In genomic region chr6:31739639-31740396, GRCh38 we compare ENCODE assay signal across 8 cellular contexts. TPM values are rescaled to one million over a fixed set of nuclear protein-coding genes. Genes with fewer than 3 reads are reported as not detected.
DNase-seq lines count a peak whose midpoint lies in the region; ATAC-seq, FAIRE-seq and TF ChIP-seq lines count a peak whose summit lies in the region.

Gene MSH5, plus strand, starts transcription at chr6:31740005. Its CDS starts 462 bp downstream, at chr6:31740467.

- H2BK12ac ChIP-seq in H1 (ENCODE audit: low read depth, low read length): peak within 1 kb of the TSS; percentile 88
- peak within 1 kb of the TSS; percentile 92 to 99 for H2BK12ac ChIP-seq in mesenchymal stem cell (ENCODE audit: low read length in 2 of 2)

- H4K8ac ChIP-seq in H1 (ENCODE audit: extremely low read depth, insufficient read depth, low read length) (peak within 1 kb of the TSS; percentile 98; the same call in 1 of the 2 replicates), mesenchymal stem cell (ENCODE audit: low read length) (peak within 1 kb of the TSS; percentile 83)

- peaks cover 0 to 17% of the 10 kb centered on the region in 2 experiments; a peak in 2 of 4 replicates for H3K79me2 ChIP-seq in H1 (ENCODE audit: control insufficient read depth in 1 of 2, insufficient read depth in 2 of 2, low read length in 2 of 2)

- H3K23me2 ChIP-seq in H1 (ENCODE audit: low read depth, low read length): peaks cover 19% of the 10 kb centered on the region

- H4K5ac ChIP-seq in H1 (ENCODE audit: insufficient read length, low read depth, low read length): peak within 1 kb of the TSS; percentile 77

- TF ChIP-seq CTCF in H1 (IDR thresholded peaks at IDR 0.05; ENCODE audit: control extremely low read depth in 1 of 3, insufficient read depth in 1 of 3, low read depth in 1 of 3, low read length in 3 of 3): no peak

- no peak for TF ChIP-seq RAD21 in H1 (IDR thresholded peaks at IDR 0.05 in 1 of 2, conservative IDR thresholded peaks at IDR 0.05 in 1 of 2; ENCODE audit: low read depth in 2 of 2, low read length in 2 of 2)

- H3K18ac ChIP-seq in H1 (ENCODE audit: extremely low read depth, low read length) (peak within 1 kb of the TSS; percentile 98), mesenchymal stem cell (ENCODE audit: low read depth in 1 of 2, low read length in 2 of 2) (peak within 1 kb of the TSS; percentile 70 to 86)

- H3K23ac ChIP-seq in H1 (ENCODE audit: insufficient read length) (no peak within 1 kb of the TSS), mesenchymal stem cell (ENCODE audit: low read length in 2 of 2) (peak within 1 kb of the TSS in 1 of 2 experiments; percentile 96)

- H3K4me2 ChIP-seq in H1 (ENCODE audit: insufficient read depth in 1 of 2, low read depth in 2 of 2, low read length in 2 of 2) (peak within 1 kb of the TSS; percentile 86 to 99), mesenchymal stem cell (ENCODE audit: low read length, poor library complexity, severe bottlenecking) (peak within 1 kb of the TSS; percentile 62)

- peak; percentile 61 for ATAC-seq in GM19467 (IDR thresholded peaks at IDR 0.05; ENCODE audit: unreplicated experiment)

- H3K27me3 ChIP-seq in H1 (replicated peaks in 1 of 4; ENCODE audit: control insufficient read depth in 3 of 4, extremely low read depth in 1 of 4, insufficient read depth in 3 of 4, low read length in 3 of 4): no peaks in the 10 kb centered on the region
- no peaks in the 10 kb centered on the region for H3K27me3 ChIP-seq in mesenchymal stem cell (ENCODE audit: control insufficient read depth in 1 of 2, insufficient read depth in 1 of 2, low read length in 2 of 2)

- peak within 1 kb of the TSS; percentile 75; the same call in 1 of the 2 replicates for H2BK20ac ChIP-seq in H1 (ENCODE audit: low read length)

- peak in 1 of 2 experiments; percentile 35; a peak in 1 of 3 replicates for TF ChIP-seq EP300 in H1 (IDR thresholded peaks at IDR 0.05; ENCODE audit: borderline replicate concordance in 1 of 2, low read depth in 2 of 2, low read length in 2 of 2)

- H4K91ac ChIP-seq in H1 (replicated peaks; ENCODE audit: insufficient read length, low read length) (peak within 1 kb of the TSS; percentile 75), mesenchymal stem cell (ENCODE audit: low read length) (peak within 1 kb of the TSS; percentile 58)

- H2AK5ac ChIP-seq in H1 (ENCODE audit: low read depth, low read length): peak within 1 kb of the TSS; percentile 68
- H2AK5ac ChIP-seq in mesenchymal stem cell (ENCODE audit: low read length, severe bottlenecking): no peak within 1 kb of the TSS

- CTCF ChIA-PET in H1 (lab: Charles Lee; ENCODE audit: partially characterized antibody): interaction anchor here (0.5 to 5.9 kb wide), 16 partner anchors 9 to 90 kb away, joined by 3 to 52 read pairs (median 5); partner anchors contain the start of genes ABHD16A, DDAH2, MPIG6B and VARS1

- peaks cover 0 to 12% (median 0%) of the 10 kb centered on the region in 4 experiments; a peak in 3 of 8 replicates for H3K36me3 ChIP-seq in H1 (ENCODE audit: control insufficient read depth in 2 of 4, insufficient read depth in 4 of 4, low read length in 3 of 4)
- peaks cover 0 to 29% of the 10 kb centered on the region in 2 experiments for H3K36me3 ChIP-seq in mesenchymal stem cell (ENCODE audit: control insufficient read depth in 1 of 2, insufficient read depth in 2 of 2, low read depth in 1 of 2, low read length in 2 of 2)

- H3K9ac ChIP-seq in H1 (replicated peaks in 1 of 4; ENCODE audit: extremely low read depth in 1 of 4, low read depth in 3 of 4, low read length in 3 of 4) (peak within 1 kb of the TSS; percentile 70 to 96 (median 92)), mesenchymal stem cell (ENCODE audit: low read length) (peak within 1 kb of the TSS; percentile 100)

- FAIRE-seq in H1 (lab: Jason Lieb, UNC): no peak

- peak within 1 kb of the TSS; percentile 98 for H2BK5ac ChIP-seq in H1 (ENCODE audit: low read depth, low read length)
- H2BK5ac ChIP-seq in mesenchymal stem cell (ENCODE audit: low read depth, low read length, poor library complexity, severe bottlenecking): peak within 1 kb of the TSS; percentile 22

- H3K9me3 ChIP-seq in H1 (ENCODE audit: insufficient read depth in 2 of 2, low read depth in 1 of 2, low read length in 1 of 2) (no peaks in the 10 kb centered on the region; a peak in 1 of 4 replicates), mesenchymal stem cell (ENCODE audit: control insufficient read depth, low read length) (no peaks in the 10 kb centered on the region)

- POLR2A ChIA-PET in H1 (lab: Charles Lee; ENCODE audit: partially characterized antibody): interaction anchor here (0.7 to 8.7 kb wide), 46 partner anchors 9 to 388 kb away, joined by 3 to 73 read pairs (median 8); partner anchors contain the start of genes ABHD16A, APOM, ATF6B and ATP6V1G2

- H3K4ac ChIP-seq in H1 (replicated peaks; ENCODE audit: insufficient read length, low read depth, low read length) (peak within 1 kb of the TSS; percentile 88), mesenchymal stem cell (ENCODE audit: low read depth in 1 of 2, low read length in 2 of 2) (peak within 1 kb of the TSS; percentile 68 to 81)

- H3K4me3 ChIP-seq in H1 (ENCODE audit: extremely low read depth in 1 of 4, insufficient read depth in 2 of 4, low read depth in 3 of 4, low read length in 4 of 4) (peak within 1 kb of the TSS; percentile 36 to 65 (median 47)), mesenchymal stem cell (ENCODE audit: insufficient read depth in 1 of 2, low read depth in 1 of 2, low read length in 2 of 2) (peak within 1 kb of the TSS; percentile 62 to 95)

- WGBS in H1 (ENCODE audit: extremely low coverage in 1 of 2, insufficient coverage in 1 of 2, insufficient read length in 1 of 2, insufficient replicate concordance in 2 of 2, low coverage in 1 of 2, low lambda C conversion rate in 2 of 2, missing lambda C conversion rate in 1 of 2), 2 experiments: 4% methylated on average over 56 of the region's 58 CpGs; no CpG with 5 or more reads in 1 of the 2 experiments
- WGBS in mesenchymal stem cell: 3% methylated on average over 36 of the region's 58 CpGs

- H3K14ac ChIP-seq in H1 (ENCODE audit: insufficient read length) (peak within 1 kb of the TSS; percentile 2), mesenchymal stem cell (ENCODE audit: low read length in 2 of 2) (peak within 1 kb of the TSS in 1 of 2 experiments; percentile 93)

- H3K79me1 ChIP-seq in H1 (ENCODE audit: low read depth, low read length) (no peaks in the 10 kb centered on the region), mesenchymal stem cell (replicated peaks; ENCODE audit: low read length, poor library complexity, severe bottlenecking) (peaks cover 2% of the 10 kb centered on the region)

- peak in 1 of 2 experiments; percentile 90; a peak in 2 of 3 replicates for TF ChIP-seq POLR2A in H1 (IDR thresholded peaks at IDR 0.05; ENCODE audit: control extremely low read depth in 1 of 2, low read depth in 2 of 2, low read length in 2 of 2)

- peak; percentile 99 for DNase-seq in CMK (ENCODE audit: low read depth)
- peak; percentile 99 for DNase-seq in HS-27A (ENCODE audit: low read depth)
- DNase-seq in NOMO-1 treated with DMSO at 0.1 percent for 48 hours (lab: John Stamatoyannopoulos, UW; ENCODE audit: unreplicated experiment): peak; percentile 100
- peak; percentile 92 for DNase-seq in activated CD8-positive, alpha-beta memory T cell treated with anti-CD3 and anti-CD28 coated beads for 4 hours (ENCODE audit: low read depth in 2 of 2)
- DNase-seq in H1 (ENCODE audit: low read depth in 1 of 2, low spot score in 2 of 2): peak; percentile 98 to 99
- peak; percentile 99 for DNase-seq in mesenchymal stem cell
- peak; percentile 84 for DNase-seq in stimulated activated CD8-positive, alpha-beta memory T cell treated with anti-CD3 and anti-CD28 coated beads, Interleukin-12 subunit alpha, Interleukin-12 subunit beta, amount 100 ng/mL, for 24 hours (ENCODE audit: extremely low read depth)

- H4K20me1 ChIP-seq in H1 (replicated peaks in 1 of 2; ENCODE audit: control insufficient read depth in 1 of 2, insufficient read depth in 2 of 2, low read length in 2 of 2): no peaks in the 10 kb centered on the region

- peak within 1 kb of the TSS; percentile 92 for H3K27ac ChIP-seq in H1 (ENCODE audit: low read depth, low read length)
- peak within 1 kb of the TSS; percentile 89 for H3K27ac ChIP-seq in mesenchymal stem cell (ENCODE audit: low read length, poor library complexity, severe bottlenecking)

- H3K56ac ChIP-seq in H1 (replicated peaks; ENCODE audit: insufficient read length, low read depth, low read length): peak within 1 kb of the TSS; percentile 80

- H3K4me1 ChIP-seq in H1 (replicated peaks in 1 of 4; ENCODE audit: control insufficient read depth in 3 of 4, insufficient read depth in 4 of 4, low read length in 3 of 4) (peaks cover 16 to 22% (median 21%) of the 10 kb centered on the region in 4 experiments), mesenchymal stem cell (ENCODE audit: control insufficient read depth, insufficient read depth, low read depth, low read length) (peaks cover 24% of the 10 kb centered on the region)

- H2BK120ac ChIP-seq in H1 (replicated peaks; ENCODE audit: low read depth, low read length) (peak within 1 kb of the TSS; percentile 81), mesenchymal stem cell (ENCODE audit: low read depth, low read length) (peak within 1 kb of the TSS; percentile 98)

- H2BK15ac ChIP-seq in H1 (ENCODE audit: low read length) (peak within 1 kb of the TSS; percentile 93), mesenchymal stem cell (ENCODE audit: low read depth, poor library complexity, severe bottlenecking) (peak within 1 kb of the TSS; percentile 83)

- H2AFZ ChIP-seq in H1 (ENCODE audit: low read length): no peak within 1 kb of the TSS
- peak within 1 kb of the TSS; percentile 46 for H2AFZ ChIP-seq in mesenchymal stem cell (ENCODE audit: low read depth, low read length)

TF ChIP-seq in H1, 55 proteins besides CTCF, POLR2A, EP300 and RAD21 (continues in another document):
- TF ChIP-seq POLR2AphosphoS5 (IDR thresholded peaks at IDR 0.05; ENCODE audit: low read depth, low read length): no peak; the same call in none of the 2 replicates

RNA-seq across cellular contexts. Expression of gene MSH5, which starts in this region (rescaled TPM):
- 21.3 and 25.3 TPM in 2 replicates for total RNA-seq in H1 (2021; fragmentation: NEBNext Ultra II Directional; extraction: Animal tissue kit (Norgen Biotek cat#: 25700))
- polyA plus RNA-seq in H1 (2011; rRNA removed): 26.5 and 34.5 TPM in 2 replicates
- polyA plus RNA-seq in H1 (2011; cell fraction: cytosol; rRNA removed): 29.5 TPM
- 149 TPM for polyA plus RNA-seq in H1 (2011; cell fraction: nucleus; rRNA removed)
- 16.0 to 22.5 TPM (median 20.5 TPM) in 4 replicates for polyA plus RNA-seq in H1 (2012, experiment 1 of 2)
- 5.4 TPM for polyA plus RNA-seq in H1 (2012, experiment 2 of 2)
- polyA plus RNA-seq in H1 (2013, experiment 1 of 2): 15.6 TPM
- polyA plus RNA-seq in H1 (2013, experiment 2 of 2): 14.5 TPM
- polyA minus RNA-seq in H1 (2011; rRNA and poly(A)+ RNA removed): 36.0 and 38.2 TPM in 2 replicates
- polyA minus RNA-seq in H1 (2011; cell fraction: cytosol; rRNA and poly(A)+ RNA removed): 19.8 TPM
- 72.1 TPM for polyA minus RNA-seq in H1 (2011; cell fraction: nucleus; rRNA and poly(A)+ RNA removed)
- polyA plus RNA-seq in mesenchymal stem cell (2013, experiment 1 of 2): 8.2 TPM
- 6.3 TPM for polyA plus RNA-seq in mesenchymal stem cell (2013, experiment 2 of 2)

Comparison
In these comparisons a context has a peak if more than half of its experiments do, and no peak if none do; other contexts are left out.
1. Peak in every context shown above with its lines: DNase-seq, ATAC-seq, H3K4me3 ChIP-seq and H3K27ac ChIP-seq.